ENCODE assay signal across 18 cellular contexts in the genomic region with DNA sequence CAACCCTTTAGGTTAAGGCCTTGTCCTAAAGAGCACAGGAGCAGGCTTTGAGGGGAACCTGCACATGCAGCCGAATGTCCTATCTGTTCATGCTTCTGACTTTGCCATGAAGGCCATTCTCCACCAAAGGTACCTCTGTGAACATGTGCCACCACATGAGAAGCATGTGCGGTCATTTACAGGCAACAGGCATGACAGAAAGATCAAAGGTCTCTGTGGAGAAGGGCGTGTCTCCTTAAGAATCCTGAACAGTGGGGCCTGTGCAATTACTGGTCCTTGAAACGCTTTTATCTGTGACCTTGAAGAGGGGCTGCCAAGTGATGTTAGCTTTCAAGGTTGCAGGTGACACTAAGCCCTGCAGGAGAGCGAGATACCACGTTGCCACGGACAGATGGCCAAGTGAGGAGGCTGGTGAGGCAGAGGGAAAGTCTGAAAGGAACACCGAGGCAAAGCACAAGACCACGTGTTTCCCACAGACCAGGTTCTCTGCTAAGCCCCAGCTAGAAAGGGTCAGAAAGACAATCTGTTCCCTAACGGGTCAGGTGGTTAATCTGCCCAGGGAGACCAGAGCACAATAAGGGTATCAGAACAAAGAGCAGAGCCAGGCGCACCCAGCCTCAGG. TPM values are rescaled to one million over a fixed set of nuclear protein-coding genes. Genes with fewer than 3 reads are reported as not detected.
"Had no signal": no experiment of that assay in that cellular context is flagged by ENCODE, and none has a peak within 500 bp of the region (broad histone marks: within the 10 kb centered on the region; RNA-seq: fewer than 3 reads in every experiment).

No MANE protein-coding gene starts in this region.

- H3K27me3 ChIP-seq: ascending aorta, breast epithelium, right atrium auricular region had no signal

- H3K27ac Mint-ChIP-seq: activated naive CD4-positive, alpha-beta T cell treated with anti-CD3 and anti-CD28 coated beads, Interleukin-2, amount 10 ng/mL, durations not matched to agents 7 days and 5 days; activated T-helper 17 cell treated with anti-CD3 and anti-CD28 coated beads, Interleukin-2, amount 50 U/mL, for 72 hours; effector memory CD8-positive, alpha-beta T cell; naive B cell; stimulated activated naive CD8-positive, alpha-beta T cell treated with anti-CD3 and anti-CD28 coated beads, Interleukin-15, Interleukin-2, amounts not matched to agents 100 ng/mL and 50 ng/mL, for 24 hours; type B pancreatic cell had no signal

- H3K9me3 ChIP-seq: ascending aorta, breast epithelium, right atrium auricular region had no signal

- H3K9me3 Mint-ChIP-seq: activated naive CD4-positive, alpha-beta T cell treated with anti-CD3 and anti-CD28 coated beads, Interleukin-2, amount 10 ng/mL, durations not matched to agents 7 days and 5 days; activated T-helper 17 cell treated with anti-CD3 and anti-CD28 coated beads, Interleukin-2, amount 50 U/mL, for 72 hours; effector memory CD8-positive, alpha-beta T cell; naive B cell; stimulated activated naive CD8-positive, alpha-beta T cell treated with anti-CD3 and anti-CD28 coated beads, Interleukin-15, Interleukin-2, amounts not matched to agents 100 ng/mL and 50 ng/mL, for 24 hours had no signal

- H3K4me1 Mint-ChIP-seq: activated naive CD4-positive, alpha-beta T cell treated with anti-CD3 and anti-CD28 coated beads, Interleukin-2, amount 10 ng/mL, durations not matched to agents 7 days and 5 days; activated T-helper 17 cell treated with anti-CD3 and anti-CD28 coated beads, Interleukin-2, amount 50 U/mL, for 72 hours had no signal

- H3K4me3 ChIP-seq: ascending aorta, breast epithelium, right atrium auricular region, smooth muscle cell had no signal

- H3K4me1 ChIP-seq: ascending aorta, breast epithelium, foreskin keratinocyte, right atrium auricular region had no signal

- H3K4me2 ChIP-seq: smooth muscle cell had no signal

- H3K36me3 Mint-ChIP-seq: activated naive CD4-positive, alpha-beta T cell treated with anti-CD3 and anti-CD28 coated beads, Interleukin-2, amount 10 ng/mL, durations not matched to agents 7 days and 5 days; naive B cell; type B pancreatic cell had no signal

- H3K4me3 Mint-ChIP-seq: activated naive CD4-positive, alpha-beta T cell treated with anti-CD3 and anti-CD28 coated beads, Interleukin-2, amount 10 ng/mL, durations not matched to agents 7 days and 5 days; activated T-helper 17 cell treated with anti-CD3 and anti-CD28 coated beads, Interleukin-2, amount 50 U/mL, for 72 hours; effector memory CD8-positive, alpha-beta T cell; naive B cell; stimulated activated naive CD8-positive, alpha-beta T cell treated with anti-CD3 and anti-CD28 coated beads, Interleukin-15, Interleukin-2, amounts not matched to agents 100 ng/mL and 50 ng/mL, for 24 hours; type B pancreatic cell had no signal

- DNase-seq: activated CD4-positive, alpha-beta T cell treated with anti-CD3 and anti-CD28 coated beads, Interleukin-2, amount 50 U/mL, for 48 hours; activated naive CD4-positive, alpha-beta T cell treated with anti-CD3 and anti-CD28 coated beads, Interleukin-2, amount 10 ng/mL, durations not matched to agents 7 days and 5 days; dermis blood vessel endothelial cell; effector memory CD8-positive, alpha-beta T cell; foreskin keratinocyte; naive B cell; nucleus accumbens; posterior cingulate gyrus; T-helper 1 cell; T1000 had no signal

- H3K27ac ChIP-seq: ascending aorta, breast epithelium, foreskin keratinocyte, right atrium auricular region had no signal

- ATAC-seq: activated T-helper 17 cell treated with anti-CD3 and anti-CD28 coated beads, Interleukin-2, amount 50 U/mL, for 72 hours; effector memory CD8-positive, alpha-beta T cell; foreskin keratinocyte; left lobe of liver had no signal

- H3K36me3 ChIP-seq: ascending aorta, breast epithelium, right atrium auricular region had no signal

RNA-seq across cellular contexts. Expression of gene POMC, which starts 19.5 kb away (rescaled TPM):
- total RNA-seq: smooth muscle cell had no signal
- polyA plus RNA-seq: smooth muscle cell had no signal
